24 cellular contexts compared by ENCODE assay signal in genomic region chr14:102723650-102724049, GRCh38.
"Had no signal": no experiment of that assay in that cellular context is flagged by ENCODE, and none has a peak within 500 bp of the region (broad histone marks: within the 10 kb centered on the region; RNA-seq: fewer than 3 reads in every experiment).

No MANE protein-coding gene starts in this region.

- H3K27me3 ChIP-seq: body of pancreas, colonic mucosa, foreskin keratinocyte, left lung, sigmoid colon, upper lobe of left lung had no signal

- DNase-seq: activated CD4-positive, alpha-beta T cell treated with anti-CD3 and anti-CD28 coated beads for 4 hours; activated CD4-positive, alpha-beta T cell treated with anti-CD3 and anti-CD28 coated beads, Interleukin-2, amount 50 U/mL, for 48 hours; activated CD4-positive, CD25-positive, alpha-beta regulatory T cell; activated effector memory CD4-positive, alpha-beta T cell treated with Interleukin-2 at 50 U/mL for 16 hours; activated naive CD4-positive, alpha-beta T cell treated with anti-CD3 and anti-CD28 coated beads for 36 hours; activated naive CD8-positive, alpha-beta T cell treated with anti-CD3 and anti-CD28 coated beads, Interleukin-2, amount 10 ng/mL, durations not matched to agents 7 days and 5 days; activated T-cell treated with anti-CD3 and anti-CD28 coated beads, Interleukin-2, amount 50 U/mL, for 72 hours; amniotic stem cell; body of pancreas; colonic mucosa; foreskin keratinocyte; immature natural killer cell; kidney glomerular epithelial cell; left lung; mucosa of descending colon; nephron progenitor cell; sigmoid colon; stimulated activated CD4-positive, alpha-beta T cell treated with anti-CD3 and anti-CD28 coated beads, Interleukin-2, amount 100 ng/mL, for 48 hours; stimulated activated naive CD4-positive, alpha-beta T cell; SW 1271; T-helper 17 cell; upper lobe of left lung had no signal

- H3K4me3 ChIP-seq: body of pancreas, colonic mucosa, left lung, mucosa of descending colon, sigmoid colon, upper lobe of left lung had no signal

- ATAC-seq: activated T-cell treated with anti-CD3 and anti-CD28 coated beads, Interleukin-2, amount 50 U/mL, for 72 hours; body of pancreas; foreskin keratinocyte; left lung; mucosa of descending colon; T-helper 17 cell had no signal

- H3K27ac ChIP-seq: body of pancreas, colonic mucosa, epithelial cell of prostate, foreskin keratinocyte, left lung, parathyroid adenoma, upper lobe of left lung had no signal
